19 cellular contexts compared by ENCODE assay signal in genomic region chr10:58796242-58796641, GRCh38.
DNase-seq lines count a peak whose midpoint lies in the region; TF ChIP-seq lines count a peak whose summit lies in the region.
"Had no signal": no experiment of that assay in that cellular context is flagged by ENCODE, and none has a peak within 500 bp of the region (broad histone marks: within the 10 kb centered on the region; RNA-seq: fewer than 3 reads in every experiment).

No MANE protein-coding gene starts in this region.

- no peaks in the 10 kb centered on the region for H3K79me1 ChIP-seq in mesendoderm (ENCODE audit: low read length)

- TF ChIP-seq CTCF in type B pancreatic cell (conservative IDR thresholded peaks at IDR 0.05) (no peak), CD14-positive monocyte (IDR thresholded peaks at IDR 0.05) (no peak)

- H3K27me3 ChIP-seq in mesendoderm (ENCODE audit: insufficient read depth, low read length, poor library complexity), result no peaks in the 10 kb centered on the region
- H3K27me3 ChIP-seq: ovary, tibial artery had no signal

- H3K4me1 Mint-ChIP-seq in type B pancreatic cell (ENCODE audit: unreplicated experiment) (peaks cover 17% of the 10 kb centered on the region), CD14-positive monocyte (no peaks in the 10 kb centered on the region)
- H3K4me1 Mint-ChIP-seq: activated naive CD8-positive, alpha-beta T cell treated with anti-CD3 and anti-CD28 coated beads, Interleukin-2, amount 10 ng/mL, durations not matched to agents 7 days and 5 days; CD4-positive, CD25-positive, alpha-beta regulatory T cell; T-cell had no signal

- H4K5ac ChIP-seq in mesendoderm (ENCODE audit: low read length), result no peak overlapping the region

- no peak overlapping the region for H3K27ac ChIP-seq in mesendoderm (ENCODE audit: low read depth, low read length)
- H3K27ac ChIP-seq: ovary, skin epidermis, tibial artery, WERI-Rb-1 had no signal

- H3K56ac ChIP-seq in mesendoderm (ENCODE audit: low read length), result no peak overlapping the region

- H3K4ac ChIP-seq in mesendoderm (ENCODE audit: low read depth, low read length), result no peak overlapping the region

- H3K4me3 ChIP-seq in mesendoderm (ENCODE audit: low read length), result no peak overlapping the region
- H3K4me3 ChIP-seq: ovary, skin epidermis, tibial artery had no signal

- DNase-seq in NCI-H748 (lab: John Stamatoyannopoulos, UW; ENCODE audit: unreplicated experiment) (peak; percentile 58), NCI-H748 treated with DMSO at 0.1 percent for 48 hours (lab: John Stamatoyannopoulos, UW) (no peak), cerebellum (ENCODE audit: low spot score) (peak; percentile 78), mesendoderm (peak; percentile 31), type B pancreatic cell (ENCODE audit: extremely low spot score, unreplicated experiment) (no peak), CD14-positive monocyte (ENCODE audit: low spot score) (no peak), NCI-H524 treated with DMSO at 0.1 percent for 48 hours (lab: John Stamatoyannopoulos, UW) (no peak), T-helper 2 cell (no peak)
- DNase-seq: activated naive CD8-positive, alpha-beta T cell treated with anti-CD3 and anti-CD28 coated beads, Interleukin-2, amount 10 ng/mL, durations not matched to agents 7 days and 5 days; CD4-positive, CD25-positive, alpha-beta regulatory T cell; DMS79; erythroblast; KBM-7; NCI-H2171; ovary; T-cell; tibial artery; WERI-Rb-1 had no signal

- H3K36me3 Mint-ChIP-seq in type B pancreatic cell, result peaks cover 21% of the 10 kb centered on the region
- no peaks in the 10 kb centered on the region for H3K36me3 Mint-ChIP-seq in CD14-positive monocyte
- H3K36me3 Mint-ChIP-seq: activated naive CD8-positive, alpha-beta T cell treated with anti-CD3 and anti-CD28 coated beads, Interleukin-2, amount 10 ng/mL, durations not matched to agents 7 days and 5 days; CD4-positive, CD25-positive, alpha-beta regulatory T cell; T-cell had no signal

- H3K4me1 ChIP-seq in mesendoderm (ENCODE audit: control insufficient read depth, low read depth, low read length), result no peaks in the 10 kb centered on the region

- no peak overlapping the region for H2AK5ac ChIP-seq in mesendoderm (ENCODE audit: low read length)

- no peaks in the 10 kb centered on the region for H3K79me2 ChIP-seq in mesendoderm (ENCODE audit: control insufficient read depth, insufficient read depth, low read length)

- no peak overlapping the region for H3K4me2 ChIP-seq in mesendoderm (ENCODE audit: low read length)

- H3K36me3 ChIP-seq in mesendoderm (ENCODE audit: control insufficient read depth, insufficient read depth, low read length), result no peaks in the 10 kb centered on the region
- H3K36me3 ChIP-seq: ovary, WERI-Rb-1 had no signal

- H3K9me3 Mint-ChIP-seq in type B pancreatic cell (no peaks in the 10 kb centered on the region), CD14-positive monocyte (peaks cover 0 to 2% (median 0%) of the 10 kb centered on the region in 7 donors)
- H3K9me3 Mint-ChIP-seq: activated naive CD8-positive, alpha-beta T cell treated with anti-CD3 and anti-CD28 coated beads, Interleukin-2, amount 10 ng/mL, durations not matched to agents 7 days and 5 days; CD4-positive, CD25-positive, alpha-beta regulatory T cell; T-cell had no signal

- H4K8ac ChIP-seq in mesendoderm (ENCODE audit: low read depth, low read length), result no peak overlapping the region

- H3K27me3 Mint-ChIP-seq in type B pancreatic cell (no peaks in the 10 kb centered on the region), CD14-positive monocyte (ENCODE audit: low read depth in 3 of 3) (peaks cover 0 to 2% (median 0%) of the 10 kb centered on the region in 3 donors)
- H3K27me3 Mint-ChIP-seq: CD4-positive, CD25-positive, alpha-beta regulatory T cell; T-cell had no signal

- H3K4me3 Mint-ChIP-seq in type B pancreatic cell (no peak overlapping the region), CD14-positive monocyte (no peak overlapping the region)
- H3K4me3 Mint-ChIP-seq: activated naive CD8-positive, alpha-beta T cell treated with anti-CD3 and anti-CD28 coated beads, Interleukin-2, amount 10 ng/mL, durations not matched to agents 7 days and 5 days; CD4-positive, CD25-positive, alpha-beta regulatory T cell; T-cell had no signal

- H2BK15ac ChIP-seq in mesendoderm (replicated peaks; ENCODE audit: low read depth), result no peak overlapping the region

- no peak overlapping the region for H2BK5ac ChIP-seq in mesendoderm (ENCODE audit: low read length)

- no peak overlapping the region for H3K18ac ChIP-seq in mesendoderm (ENCODE audit: low read length)

- peak overlapping the region; percentile 52 for H3K27ac Mint-ChIP-seq in type B pancreatic cell
- H3K27ac Mint-ChIP-seq in CD14-positive monocyte, result no peak overlapping the region
- H3K27ac Mint-ChIP-seq: activated naive CD8-positive, alpha-beta T cell treated with anti-CD3 and anti-CD28 coated beads, Interleukin-2, amount 10 ng/mL, durations not matched to agents 7 days and 5 days; CD4-positive, CD25-positive, alpha-beta regulatory T cell; T-cell had no signal

- no peak overlapping the region for H3K9ac ChIP-seq in mesendoderm (ENCODE audit: low read length)

- intact Hi-C loops in CD14-positive monocyte (cut with micrococcal nuclease), result no loop called here

- WGBS in mesendoderm (ENCODE audit: extremely low coverage, insufficient coverage, low lambda C conversion rate), result no CpG with 5 or more reads among the region's 7 CpGs

- H3K23ac ChIP-seq in mesendoderm (ENCODE audit: low read length), result no peak overlapping the region

- no peak overlapping the region for H2BK120ac ChIP-seq in mesendoderm (ENCODE audit: low read depth, low read length)

Comparison
In these comparisons a context has a peak if more than half of its experiments do, and no peak if none do; other contexts are left out.
1. DNase-seq: peak in NCI-H748 (single experiment), cerebellum (single experiment) and mesendoderm (single experiment); none in NCI-H748 treated with DMSO at 0.1 percent for 48 hours (single experiment), type B pancreatic cell (single experiment), CD14-positive monocyte (single experiment), NCI-H524 treated with DMSO at 0.1 percent for 48 hours (single experiment) and T-helper 2 cell (0 of 5).